Comparison of ENCODE assay signal across 9 cellular contexts in the genomic region with DNA sequence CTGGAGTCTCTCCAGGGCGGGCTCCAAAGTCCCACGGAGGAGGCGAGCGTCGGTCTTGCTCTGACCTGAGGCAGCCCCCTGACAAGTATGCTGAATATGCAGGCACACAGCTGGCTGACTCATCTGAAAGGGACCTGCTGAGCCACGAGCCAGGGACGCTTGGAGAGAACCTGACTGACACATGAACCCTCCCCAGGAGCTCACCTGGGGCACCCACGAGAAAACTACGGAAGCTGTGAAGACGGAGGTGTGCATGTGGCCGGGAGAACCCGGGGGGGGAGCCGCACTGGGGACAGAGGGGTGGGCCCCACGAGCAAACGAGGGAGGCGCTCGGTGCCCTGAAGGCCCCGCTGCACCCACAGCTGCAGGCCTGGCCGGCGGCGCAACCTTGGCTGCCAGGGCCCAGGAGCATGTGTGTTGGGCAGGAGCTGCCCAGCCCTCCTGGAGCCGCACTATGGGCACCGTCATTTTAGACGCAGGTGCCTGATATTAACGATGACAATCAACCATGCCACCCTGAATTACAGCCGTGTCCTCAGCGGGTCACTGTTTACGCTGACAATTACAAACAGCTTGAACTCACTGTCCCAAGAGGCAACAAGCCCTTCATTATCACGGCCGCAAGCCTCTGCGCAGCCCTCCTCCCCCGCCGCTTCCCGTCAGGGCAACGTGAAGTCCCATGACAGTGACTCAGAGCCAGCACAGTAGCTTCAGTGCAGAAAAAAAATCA.
A peak's percentile ranks its signal among the peaks of the same experiment; 100 is the strongest.
DNase-seq lines count a peak whose midpoint lies in the region; FAIRE-seq and TF ChIP-seq lines count a peak whose summit lies in the region.
"Had no signal": no experiment of that assay in that cellular context is flagged by ENCODE, and none has a peak within 500 bp of the region (broad histone marks: within the 10 kb centered on the region; RNA-seq: fewer than 3 reads in every experiment).

No MANE protein-coding gene starts in this region.

- peaks cover 0 to 7% (median 4%) of the 10 kb centered on the region in 4 donors for H3K4me1 Mint-ChIP-seq in CD4-positive, alpha-beta memory T cell

- peak overlapping the region; percentile 80 for H3K27ac ChIP-seq in muscle layer of duodenum (ENCODE audit: low read length)
- no peak overlapping the region for H3K27ac ChIP-seq in CD4-positive, alpha-beta memory T cell (ENCODE audit: low read depth, low read length)

- POLR2A ChIA-PET in CD4-positive, alpha-beta memory T cell (lab: Charles Lee; ENCODE audit: partially characterized antibody): no interaction called here

- H3K27me3 Mint-ChIP-seq in CD4-positive, alpha-beta memory T cell: peaks cover 15 to 16% of the 10 kb centered on the region in 2 donors

- peaks cover 11 to 32% of the 10 kb centered on the region in 2 donors for H3K4me1 ChIP-seq in muscle layer of duodenum (ENCODE audit: control insufficient read depth in 1 of 2, insufficient read depth in 2 of 2, low read length in 2 of 2)
- no peaks in the 10 kb centered on the region for H3K4me1 ChIP-seq in CD4-positive, alpha-beta memory T cell (ENCODE audit: insufficient read depth, low read length)

- H3K9me3 Mint-ChIP-seq in CD4-positive, alpha-beta memory T cell: peaks cover 0 to 1% (median 0%) of the 10 kb centered on the region in 8 donors

- no peaks in the 10 kb centered on the region for H3K36me3 Mint-ChIP-seq in CD4-positive, alpha-beta memory T cell

- H3K27me3 ChIP-seq in muscle layer of duodenum (ENCODE audit: low read depth, low read length): no peaks in the 10 kb centered on the region
- H3K27me3 ChIP-seq in CD4-positive, alpha-beta memory T cell (ENCODE audit: insufficient read depth, low read length): peaks cover 4% of the 10 kb centered on the region

- H3K36me3 ChIP-seq in muscle layer of duodenum (ENCODE audit: control insufficient read depth in 1 of 2, insufficient read depth in 2 of 2, low read length in 2 of 2): peaks cover 0 to 6% of the 10 kb centered on the region in 2 donors
- H3K36me3 ChIP-seq in CD4-positive, alpha-beta memory T cell (ENCODE audit: insufficient read depth, low read length): no peaks in the 10 kb centered on the region

- CTCF ChIA-PET in CD4-positive, alpha-beta memory T cell (lab: Charles Lee; ENCODE audit: partially characterized antibody): interaction anchor here (0.6 kb wide), 1 partner anchor 151 kb away, joined by 3 read pairs; no protein-coding TSS in a partner anchor

- no peak for TF ChIP-seq CTCF in fibroblast of mammary gland (conservative IDR thresholded peaks at IDR 0.05; ENCODE audit: control insufficient read depth, insufficient read depth, low read depth, low read length)

- no peaks in the 10 kb centered on the region for H3K9me3 ChIP-seq in muscle layer of duodenum (ENCODE audit: control insufficient read depth in 1 of 2, low read length in 2 of 2)
- no peaks in the 10 kb centered on the region for H3K9me3 ChIP-seq in CD4-positive, alpha-beta memory T cell (ENCODE audit: control insufficient read depth in 1 of 2, low read length in 2 of 2)

- intact Hi-C loops in CD4-positive, alpha-beta memory T cell (cut with micrococcal nuclease): no loop called here

- DNase-seq in RPMI7951 (ENCODE audit: low read depth) (peak; percentile 85), fibroblast of mammary gland (ENCODE audit: low read depth) (peak; percentile 93), NAMALWA (ENCODE audit: low spot score) (no peak)
- no peak for DNase-seq in CD4-positive, alpha-beta memory T cell
- DNase-seq in activated CD8-positive, alpha-beta memory T cell treated with anti-CD3 and anti-CD28 coated beads, Interleukin-2, amount 50 U/mL, for 48 hours: no peak
- no peak for DNase-seq in stimulated activated naive CD4-positive, alpha-beta T cell (lab: John Stamatoyannopoulos, UW)

- no peak overlapping the region for H3K27ac Mint-ChIP-seq in CD4-positive, alpha-beta memory T cell

- H3K4me3 ChIP-seq in fibroblast of mammary gland (ENCODE audit: control insufficient read depth, low read depth, low read length) (no peak overlapping the region), muscle layer of duodenum (ENCODE audit: low read depth in 1 of 2, low read length in 2 of 2) (peak overlapping the region in 1 of 2 donors; percentile 39)
- H3K4me3 ChIP-seq in CD4-positive, alpha-beta memory T cell (ENCODE audit: low read length in 2 of 2): no peak overlapping the region

- FAIRE-seq in G401.6 (lab: Jason Lieb, UNC): peak; percentile 79
- FAIRE-seq: endometrium had no signal

- no peak overlapping the region for H3K4me3 Mint-ChIP-seq in CD4-positive, alpha-beta memory T cell

Comparison
In these comparisons a context has a peak if more than half of its experiments do, and no peak if none do; other contexts are left out.
1. DNase-seq: peak in RPMI7951 (single experiment) and fibroblast of mammary gland (single experiment); none in CD4-positive, alpha-beta memory T cell (0 of 5), NAMALWA (single experiment), activated CD8-positive, alpha-beta memory T cell treated with anti-CD3 and anti-CD28 coated beads, Interleukin-2, amount 50 U/mL, for 48 hours (single experiment) and stimulated activated naive CD4-positive, alpha-beta T cell (0 of 6).